Comparison of ENCODE assay signal across 22 cellular contexts in the genomic region with DNA sequence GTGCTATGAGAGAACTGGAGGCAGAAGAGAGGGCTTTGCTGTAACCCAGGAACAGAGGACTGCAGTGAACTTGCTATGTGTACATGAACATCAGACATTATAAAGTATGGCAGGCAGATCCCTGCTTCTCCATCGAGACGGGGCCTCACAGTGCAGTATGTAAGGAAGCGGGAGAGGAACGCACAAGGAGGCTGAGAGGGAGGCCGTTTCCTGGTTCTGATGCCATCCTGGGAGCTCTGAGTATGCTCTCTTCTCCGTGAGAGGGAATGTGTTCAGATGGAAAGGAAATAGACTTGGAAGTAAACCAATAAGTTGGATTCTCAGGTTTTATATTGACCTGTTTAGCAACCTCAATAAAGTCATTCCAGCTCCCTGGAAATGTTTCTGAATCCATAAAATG.
"Had no signal": no experiment of that assay in that cellular context is flagged by ENCODE, and none has a peak within 500 bp of the region (broad histone marks: within the 10 kb centered on the region; RNA-seq: fewer than 3 reads in every experiment).

No MANE protein-coding gene starts in this region.

- H3K9me3 Mint-ChIP-seq: dendritic cell treated with granulocyte-macrophage colony-stimulating factor and Interleukin-4, amounts not matched to agents 40 ng/mL and 50 ng/mL, for 4 days; immature natural killer cell; mesothelial cell of epicardium; naive thymus-derived CD8-positive, alpha-beta T cell; stimulated activated effector memory CD8-positive, alpha-beta T cell treated with anti-CD3 and anti-CD28 coated beads, Interleukin-12 subunit alpha, Interleukin-12 subunit beta, amount 100 ng/mL, for 72 hours; type B pancreatic cell had no signal

- H3K9me3 ChIP-seq: neutrophil, prostate gland, right atrium auricular region, sigmoid colon, stomach, thyroid gland had no signal

- DNase-seq: effector memory CD4-positive, alpha-beta T cell; hypothalamus; immature natural killer cell; islet precursor cell; kidney glomerular epithelial cell; left ventricle myocardium superior; mesenchymal stem cell; naive thymus-derived CD8-positive, alpha-beta T cell; sigmoid colon; stimulated activated CD4-positive, alpha-beta T cell treated with anti-CD3 and anti-CD28 coated beads, Interleukin-2, amount 100 ng/mL, for 24 hours; stimulated activated CD4-positive, alpha-beta T cell treated with anti-CD3 and anti-CD28 coated beads, Interleukin-4, amount 100 ng/mL, for 24 hours; stimulated activated naive CD4-positive, alpha-beta T cell treated with Interleukin-2 at 50 U/mL for 16 hours; stomach; thyroid gland had no signal

- H3K36me3 ChIP-seq: neutrophil, prostate gland, right atrium auricular region, sigmoid colon, stomach, thyroid gland had no signal

- ATAC-seq: left ventricle myocardium superior; naive thymus-derived CD8-positive, alpha-beta T cell; stimulated activated effector memory CD8-positive, alpha-beta T cell treated with anti-CD3 and anti-CD28 coated beads, Interleukin-12 subunit alpha, Interleukin-12 subunit beta, amount 100 ng/mL, for 72 hours had no signal

- H3K27ac ChIP-seq: neutrophil, prostate gland, right atrium auricular region, sigmoid colon, stomach, thyroid gland had no signal

- H3K4me1 ChIP-seq: prostate gland, sigmoid colon, stomach, thyroid gland had no signal

- H3K4me3 Mint-ChIP-seq: dendritic cell treated with granulocyte-macrophage colony-stimulating factor and Interleukin-4, amounts not matched to agents 40 ng/mL and 50 ng/mL, for 4 days; immature natural killer cell; mesothelial cell of epicardium; naive thymus-derived CD8-positive, alpha-beta T cell; stimulated activated effector memory CD8-positive, alpha-beta T cell treated with anti-CD3 and anti-CD28 coated beads, Interleukin-12 subunit alpha, Interleukin-12 subunit beta, amount 100 ng/mL, for 72 hours; type B pancreatic cell had no signal

- H3K27ac Mint-ChIP-seq: dendritic cell treated with granulocyte-macrophage colony-stimulating factor and Interleukin-4, amounts not matched to agents 40 ng/mL and 50 ng/mL, for 4 days; immature natural killer cell; mesothelial cell of epicardium; naive thymus-derived CD8-positive, alpha-beta T cell; stimulated activated effector memory CD8-positive, alpha-beta T cell treated with anti-CD3 and anti-CD28 coated beads, Interleukin-12 subunit alpha, Interleukin-12 subunit beta, amount 100 ng/mL, for 72 hours; type B pancreatic cell had no signal

- H3K4me3 ChIP-seq: lung, prostate gland, right atrium auricular region, sigmoid colon, stomach, thyroid gland had no signal

- H3K36me3 Mint-ChIP-seq: immature natural killer cell; mesothelial cell of epicardium; naive thymus-derived CD8-positive, alpha-beta T cell; stimulated activated effector memory CD8-positive, alpha-beta T cell treated with anti-CD3 and anti-CD28 coated beads, Interleukin-12 subunit alpha, Interleukin-12 subunit beta, amount 100 ng/mL, for 72 hours; type B pancreatic cell had no signal

- H3K27me3 Mint-ChIP-seq: dendritic cell treated with granulocyte-macrophage colony-stimulating factor and Interleukin-4, amounts not matched to agents 40 ng/mL and 50 ng/mL, for 4 days; naive thymus-derived CD8-positive, alpha-beta T cell had no signal

- H3K27me3 ChIP-seq: neutrophil, right atrium auricular region, sigmoid colon, stomach, thyroid gland had no signal

- H3K4me1 Mint-ChIP-seq: immature natural killer cell; naive thymus-derived CD8-positive, alpha-beta T cell; stimulated activated effector memory CD8-positive, alpha-beta T cell treated with anti-CD3 and anti-CD28 coated beads, Interleukin-12 subunit alpha, Interleukin-12 subunit beta, amount 100 ng/mL, for 72 hours had no signal
